ENCODE assay signal across 13 cellular contexts in genomic region chr12:214005-214736, GRCh38. TPM values are rescaled to one million over a fixed set of nuclear protein-coding genes. Genes with fewer than 3 reads are reported as not detected.
DNase-seq lines count a peak whose midpoint lies in the region; ATAC-seq and TF ChIP-seq lines count a peak whose summit lies in the region.
"Had no signal": no experiment of that assay in that cellular context is flagged by ENCODE, and none has a peak within 500 bp of the region (broad histone marks: within the 10 kb centered on the region; RNA-seq: fewer than 3 reads in every experiment).

SLC6A12 (minus strand) TSS chr12:214157; CDS start chr12:209986, 4,171 bp downstream.

- in situ Hi-C loops in ACHN (cut with HindIII; ENCODE audit: low pct_ligation_motif_present, low pct_unique_long_range_greater_than_20kb, low sequenced_read_pairs), result no loop called here

- TF ChIP-seq RAD21 in Ishikawa (IDR thresholded peaks at IDR 0.05; ENCODE audit: low read depth), result no peak

- intact Hi-C loops in dendritic cell treated with granulocyte-macrophage colony-stimulating factor and Interleukin-4, amounts not matched to agents 40 ng/mL and 50 ng/mL, for 4 days (cut with micrococcal nuclease), result no loop called here

- POLR2A ChIA-PET in activated CD4-positive, alpha-beta T cell treated with anti-CD3 and anti-CD28 coated beads, Interleukin-2, amount 10 ng/mL, durations not matched to agents 7 days and 5 days (lab: Charles Lee), result no interaction called here

- no peak for ATAC-seq in GM18520 (IDR thresholded peaks at IDR 0.05; ENCODE audit: unreplicated experiment)
- ATAC-seq in GM19463 (IDR thresholded peaks at IDR 0.05; ENCODE audit: unreplicated experiment), result no peak
- no peak for ATAC-seq in HG03378 (IDR thresholded peaks at IDR 0.05; ENCODE audit: unreplicated experiment)

- TF ChIP-seq CTCF in nephron (IDR thresholded peaks at IDR 0.05; ENCODE audit: unreplicated experiment in 3 of 3), result no peak

- CTCF ChIA-PET in activated CD4-positive, alpha-beta T cell treated with anti-CD3 and anti-CD28 coated beads, Interleukin-2, amount 10 ng/mL, durations not matched to agents 7 days and 5 days (lab: Charles Lee), result interaction anchor here (0.9 kb wide), 1 partner anchor 54 kb away, joined by 3 read pairs; no protein-coding TSS in a partner anchor

- peak; percentile 14 for DNase-seq in ACHN
- DNase-seq in activated CD4-positive, alpha-beta T cell treated with anti-CD3 and anti-CD28 coated beads, Interleukin-2, amount 10 ng/mL, durations not matched to agents 7 days and 5 days, result no peak
- DNase-seq: activated T-cell treated with anti-CD3 and anti-CD28 coated beads, Interleukin-2, amount 50 U/mL, for 1 hour; heart right ventricle; NCI-H446 had no signal

- no peak for TF ChIP-seq EP300 in Ishikawa (IDR thresholded peaks at IDR 0.05; ENCODE audit: borderline replicate concordance)

- peak within 1 kb of the TSS; percentile 94 for H3K27ac Mint-ChIP-seq in dendritic cell treated with granulocyte-macrophage colony-stimulating factor and Interleukin-4, amounts not matched to agents 40 ng/mL and 50 ng/mL, for 4 days
- peak within 1 kb of the TSS; percentile 85 to 94 (median 91) for H3K27ac Mint-ChIP-seq in nephron
- H3K27ac Mint-ChIP-seq in activated CD4-positive, alpha-beta T cell treated with anti-CD3 and anti-CD28 coated beads, Interleukin-2, amount 10 ng/mL, durations not matched to agents 7 days and 5 days, result no peak within 1 kb of the TSS

- peaks cover 6% of the 10 kb centered on the region for H3K36me3 Mint-ChIP-seq in dendritic cell treated with granulocyte-macrophage colony-stimulating factor and Interleukin-4, amounts not matched to agents 40 ng/mL and 50 ng/mL, for 4 days (ENCODE audit: low read depth)
- H3K36me3 Mint-ChIP-seq in nephron (ENCODE audit: low read depth), result no peaks in the 10 kb centered on the region
- H3K36me3 Mint-ChIP-seq in activated CD4-positive, alpha-beta T cell treated with anti-CD3 and anti-CD28 coated beads, Interleukin-2, amount 10 ng/mL, durations not matched to agents 7 days and 5 days (ENCODE audit: low read depth), result no peaks in the 10 kb centered on the region

- peak within 1 kb of the TSS; percentile 58 for H3K4me3 Mint-ChIP-seq in dendritic cell treated with granulocyte-macrophage colony-stimulating factor and Interleukin-4, amounts not matched to agents 40 ng/mL and 50 ng/mL, for 4 days
- H3K4me3 Mint-ChIP-seq in nephron, result peak within 1 kb of the TSS in 2 of 3 experiments; percentile 35 to 44
- no peak within 1 kb of the TSS for H3K4me3 Mint-ChIP-seq in activated CD4-positive, alpha-beta T cell treated with anti-CD3 and anti-CD28 coated beads, Interleukin-2, amount 10 ng/mL, durations not matched to agents 7 days and 5 days

- H3K4me1 Mint-ChIP-seq in dendritic cell treated with granulocyte-macrophage colony-stimulating factor and Interleukin-4, amounts not matched to agents 40 ng/mL and 50 ng/mL, for 4 days (ENCODE audit: low read depth), result peaks cover 47% of the 10 kb centered on the region
- peaks cover 44% of the 10 kb centered on the region for H3K4me1 Mint-ChIP-seq in nephron
- H3K4me1 Mint-ChIP-seq in activated CD4-positive, alpha-beta T cell treated with anti-CD3 and anti-CD28 coated beads, Interleukin-2, amount 10 ng/mL, durations not matched to agents 7 days and 5 days, result no peaks in the 10 kb centered on the region

- no peaks in the 10 kb centered on the region for H3K9me3 Mint-ChIP-seq in dendritic cell treated with granulocyte-macrophage colony-stimulating factor and Interleukin-4, amounts not matched to agents 40 ng/mL and 50 ng/mL, for 4 days
- H3K9me3 Mint-ChIP-seq in nephron, result no peaks in the 10 kb centered on the region
- H3K9me3 Mint-ChIP-seq in activated CD4-positive, alpha-beta T cell treated with anti-CD3 and anti-CD28 coated beads, Interleukin-2, amount 10 ng/mL, durations not matched to agents 7 days and 5 days, result no peaks in the 10 kb centered on the region

- peaks cover 6% of the 10 kb centered on the region for H3K27me3 Mint-ChIP-seq in dendritic cell treated with granulocyte-macrophage colony-stimulating factor and Interleukin-4, amounts not matched to agents 40 ng/mL and 50 ng/mL, for 4 days
- H3K27me3 Mint-ChIP-seq in nephron (ENCODE audit: low read depth), result peaks cover 48% of the 10 kb centered on the region
- H3K27me3 Mint-ChIP-seq in activated CD4-positive, alpha-beta T cell treated with anti-CD3 and anti-CD28 coated beads, Interleukin-2, amount 10 ng/mL, durations not matched to agents 7 days and 5 days, result peaks cover 11% of the 10 kb centered on the region

TF ChIP-seq in Ishikawa, 13 proteins besides CTCF, POLR2A, EP300 and RAD21:
- TF ChIP-seq ZBTB7A (IDR thresholded peaks at IDR 0.05; ENCODE audit: low read depth) (0 out of 2 replicates have a peak, but pooled peaks have one; percentile 35), CREB1 (IDR thresholded peaks at IDR 0.05; ENCODE audit: low read depth) (no peak), FOXM1 (IDR thresholded peaks at IDR 0.05; ENCODE audit: borderline replicate concordance, low read depth) (no peak), CEBPB (IDR thresholded peaks at IDR 0.05) (no peak; the same call in 1 of the 2 replicates)

RNA-seq across cellular contexts. Expression of gene SLC6A12, which starts in this region (rescaled TPM):
- not detected for total RNA-seq in activated CD4-positive, alpha-beta T cell treated with anti-CD3 and anti-CD28 coated beads, Interleukin-2, amount 10 ng/mL, durations not matched to agents 7 days and 5 days
- total RNA-seq: G401, SJSA1 had no signal
